19 cellular contexts compared by ENCODE assay signal in genomic region chr4:6383019-6383404, GRCh38.
A peak's percentile ranks its signal among the peaks of the same experiment; 100 is the strongest.
DNase-seq lines count a peak whose midpoint lies in the region; ATAC-seq and TF ChIP-seq lines count a peak whose summit lies in the region.
"Had no signal": no experiment of that assay in that cellular context is flagged by ENCODE, and none has a peak within 500 bp of the region (broad histone marks: within the 10 kb centered on the region; RNA-seq: fewer than 3 reads in every experiment).

No MANE protein-coding gene starts in this region.

- H2BK15ac ChIP-seq in IMR-90 (ENCODE audit: low read depth, low read length), result no peak overlapping the region

- H3K9me3 ChIP-seq in IMR-90 (ENCODE audit: control insufficient read depth, insufficient read depth, low read length) (no peaks in the 10 kb centered on the region), spleen (no peaks in the 10 kb centered on the region)
- H3K9me3 ChIP-seq: BE2C had no signal

- H3K27me3 Mint-ChIP-seq in brain, result peaks cover 13% of the 10 kb centered on the region

- H3K56ac ChIP-seq in IMR-90 (ENCODE audit: extremely low read depth, insufficient read depth, low read length), result no peak overlapping the region

- no peak overlapping the region for H2BK20ac ChIP-seq in IMR-90 (ENCODE audit: low read depth, low read length)

- H3K4me3 ChIP-seq in IMR-90 (ENCODE audit: insufficient read depth, low read depth, low read length), result no peak overlapping the region
- H3K4me3 ChIP-seq in spleen, result no peak overlapping the region
- H3K4me3 ChIP-seq: K562, SK-N-MC had no signal

- H3K9me3 Mint-ChIP-seq in brain, result no peaks in the 10 kb centered on the region

- H2AFZ ChIP-seq in IMR-90 (replicated peaks; ENCODE audit: low read length, poor library complexity), result peak overlapping the region; percentile 21

- no peak overlapping the region for H3K9ac ChIP-seq in IMR-90 (ENCODE audit: low read depth, low read length)

- no peak for TF ChIP-seq RAD21 in IMR-90 (IDR thresholded peaks at IDR 0.05; ENCODE audit: low read length)

- H4K91ac ChIP-seq in IMR-90 (ENCODE audit: insufficient read depth, low read depth, low read length), result no peak overlapping the region

- no peak overlapping the region for H2AK5ac ChIP-seq in IMR-90 (ENCODE audit: low read depth, low read length)

- no peak overlapping the region for H3K4me3 Mint-ChIP-seq in brain

- H4K5ac ChIP-seq in IMR-90 (ENCODE audit: low read depth, low read length), result no peak overlapping the region

- H4K20me1 ChIP-seq in IMR-90 (ENCODE audit: insufficient read depth, low read length), result no peaks in the 10 kb centered on the region

- no peak for TF ChIP-seq CTCF in IMR-90 (conservative IDR thresholded peaks at IDR 0.05; ENCODE audit: low read depth, low read length)
- TF ChIP-seq CTCF in brain (conservative IDR thresholded peaks at IDR 0.05), result no peak
- no peak for TF ChIP-seq CTCF in spleen (IDR thresholded peaks at IDR 0.05 in 8 of 11, conservative IDR thresholded peaks at IDR 0.05 in 3 of 11)

- H2AK9ac ChIP-seq in IMR-90 (replicated peaks; ENCODE audit: low read depth, low read length, poor library complexity), result no peak overlapping the region

- BruUV-seq in IMR-90 (replicated peaks; lab: Mats Ljungman, UMichigan), result no TSS peak

- peak overlapping the region; percentile 56 to 96 (median 92) for H3K27ac Mint-ChIP-seq in brain

- dilution Hi-C loops in IMR-90 (cut with HindIII; ENCODE audit: low sequenced_read_pairs, unreplicated experiment), result no loop called here

- H3K27ac ChIP-seq in IMR-90 (ENCODE audit: insufficient read depth, low read length), result no peak overlapping the region
- H3K27ac ChIP-seq in layer of hippocampus (ENCODE audit: low read depth, low read length), result peak overlapping the region; percentile 57
- no peak overlapping the region for H3K27ac ChIP-seq in spleen
- H3K27ac ChIP-seq: SK-N-MC had no signal

- WGBS in IMR-90 (ENCODE audit: extremely low coverage in 2 of 2, insufficient read length in 1 of 2), 2 experiments, result 40% methylated on average over 3 of the region's 10 CpGs; no CpG with 5 or more reads in 1 of the 2 experiments
- 76 to 83% (median 81%) methylated on average over 10 of the region's 10 CpGs for WGBS in spleen, 5 donors

- CTCF ChIA-PET in IMR-90 (lab: Yijun Ruan, JAX), result no interaction called here

- H3K23ac ChIP-seq in IMR-90 (ENCODE audit: low read depth, low read length), result no peak overlapping the region

- intact Hi-C loops in IMR-90 (cut with micrococcal nuclease) (no loop called here), spleen (cut with DNase I; ENCODE audit: low total_unique reads) (no loop called here)

- no peak overlapping the region for H3K18ac ChIP-seq in IMR-90 (ENCODE audit: low read depth, low read length)

- ATAC-seq in IMR-90 (ENCODE audit: low read depth) (no peak), GM21381 (IDR thresholded peaks at IDR 0.05; ENCODE audit: unreplicated experiment) (no peak)

- no peaks in the 10 kb centered on the region for H3K36me3 Mint-ChIP-seq in brain

- H3K36me3 ChIP-seq in IMR-90 (ENCODE audit: control insufficient read depth, insufficient read depth, low read length) (no peaks in the 10 kb centered on the region), spleen (no peaks in the 10 kb centered on the region)
- H3K36me3 ChIP-seq: BE2C had no signal

- DNase-seq in IMR-90 (no peak), spleen (peak; percentile 54), NCI-H446 (lab: John Stamatoyannopoulos, UW) (no peak)
- no peak for DNase-seq in activated CD4-positive, CD25-positive, alpha-beta regulatory T cell (lab: John Stamatoyannopoulos, UW)
- DNase-seq: BE2C, DMS53, H7, MM.1S, NCI-H1048, NCI-H1417 treated with DMSO at 0.1 percent for 48 hours, NCI-H187 treated with DMSO at 0.1 percent for 48 hours, NCI-H2107, NCI-H69, SHP77 had no signal

- H2BK120ac ChIP-seq in IMR-90 (ENCODE audit: low read depth, low read length), result no peak overlapping the region

- no peaks in the 10 kb centered on the region for H3K9me1 ChIP-seq in IMR-90 (ENCODE audit: insufficient read depth, low read length)

- no peak overlapping the region for H2BK5ac ChIP-seq in IMR-90 (ENCODE audit: low read depth, low read length, poor library complexity, severe bottlenecking)

- H3K14ac ChIP-seq in IMR-90 (replicated peaks; ENCODE audit: low read depth, low read length), result no peak overlapping the region

- H3K4me1 Mint-ChIP-seq in brain, result peaks cover 49% of the 10 kb centered on the region

- in situ Hi-C loops in IMR-90 (cut with MboI; ENCODE audit: low sequenced_read_pairs), result no loop called here

- H3K27me3 ChIP-seq in IMR-90 (ENCODE audit: control insufficient read depth, insufficient read depth, low read length) (peaks cover 24% of the 10 kb centered on the region), layer of hippocampus (ENCODE audit: control insufficient read depth, insufficient read depth, low read length) (peaks cover 2% of the 10 kb centered on the region), spleen (replicated peaks in 1 of 7) (peaks cover 0 to 68% (median 0%) of the 10 kb centered on the region in 7 donors)
- H3K27me3 ChIP-seq: BE2C had no signal

- no peak overlapping the region for H3K4me2 ChIP-seq in IMR-90 (ENCODE audit: low read depth, low read length)

- H3K4ac ChIP-seq in IMR-90 (ENCODE audit: low read depth, low read length), result no peak overlapping the region

- TF ChIP-seq POLR2A in IMR-90 (IDR thresholded peaks at IDR 0.05; ENCODE audit: low read depth, low read length), result no peak
- TF ChIP-seq POLR2A in spleen (IDR thresholded peaks at IDR 0.05), result no peak

- H3K4me1 ChIP-seq in IMR-90 (ENCODE audit: control insufficient read depth, insufficient read depth, low read length) (no peaks in the 10 kb centered on the region), spleen (no peaks in the 10 kb centered on the region)
- H3K4me1 ChIP-seq: BE2C had no signal

- no peaks in the 10 kb centered on the region for H3K79me1 ChIP-seq in IMR-90 (ENCODE audit: low read depth in 1 of 2, low read length in 2 of 2)

- POLR2A ChIA-PET in IMR-90 (lab: Charles Lee; ENCODE audit: unreplicated experiment), result no interaction called here

- no peak overlapping the region for H4K8ac ChIP-seq in IMR-90 (ENCODE audit: low read depth in 2 of 2, low read length in 2 of 2)

TF ChIP-seq in IMR-90, 13 proteins besides CTCF, POLR2A, EP300 and RAD21:
- TF ChIP-seq MAZ (IDR thresholded peaks at IDR 0.05; ENCODE audit: borderline replicate concordance, low read depth, low read length) (no peak), CEBPB (IDR thresholded peaks at IDR 0.05; ENCODE audit: low read depth, low read length) (no peak), CHD1 (IDR thresholded peaks at IDR 0.05; ENCODE audit: low read depth, low read length) (no peak), MXI1 (IDR thresholded peaks at IDR 0.05; ENCODE audit: borderline replicate concordance, low read depth, low read length) (no peak), ELK1 (IDR thresholded peaks at IDR 0.05; ENCODE audit: borderline replicate concordance, low read depth, low read length) (no peak), USF2 (IDR thresholded peaks at IDR 0.05; ENCODE audit: low read depth, low read length) (no peak), RFX5 (IDR thresholded peaks at IDR 0.05; ENCODE audit: low read depth, low read length) (no peak), NFE2L2 (IDR thresholded peaks at IDR 0.05; ENCODE audit: low read depth, low read length) (no peak), SMC3 (IDR thresholded peaks at IDR 0.05; ENCODE audit: low read depth, low read length) (no peak), FOS (IDR thresholded peaks at IDR 0.05; ENCODE audit: low read depth, low read length) (no peak), BHLHE40 (IDR thresholded peaks at IDR 0.05; ENCODE audit: low read depth, low read length) (no peak), RCOR1 (IDR thresholded peaks at IDR 0.05; ENCODE audit: insufficient replicate concordance, low read length) (no peak), MAFK (IDR thresholded peaks at IDR 0.05; ENCODE audit: low read depth, low read length) (no peak)
TF ChIP-seq in IMR-90: peak in this region for 0.
